Comparison of ENCODE assay signal across 22 cellular contexts in the genomic region with DNA sequence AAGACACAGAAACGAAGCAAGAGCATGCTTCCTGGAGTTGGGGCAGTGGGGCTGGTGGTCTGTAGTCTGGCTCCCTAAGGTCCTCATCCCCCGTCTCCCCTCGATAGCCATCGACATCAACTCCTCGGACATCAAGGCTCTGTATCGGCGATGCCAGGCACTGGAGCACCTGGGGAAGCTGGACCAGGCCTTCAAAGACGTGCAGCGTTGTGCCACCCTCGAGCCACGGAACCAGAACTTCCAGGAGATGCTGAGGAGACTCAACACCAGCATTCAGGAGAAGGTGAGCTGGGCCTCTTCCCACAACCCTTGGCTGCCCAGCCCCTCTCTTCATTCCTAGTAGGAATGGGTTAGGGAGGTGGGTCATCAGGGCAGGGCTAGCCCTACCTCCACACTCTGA. TPM values are rescaled to one million over a fixed set of nuclear protein-coding genes. Genes with fewer than 3 reads are reported as not detected.
DNase-seq lines count a peak whose midpoint lies in the region; ATAC-seq and TF ChIP-seq lines count a peak whose summit lies in the region.
"Had no signal": no experiment of that assay in that cellular context is flagged by ENCODE, and none has a peak within 500 bp of the region (broad histone marks: within the 10 kb centered on the region; RNA-seq: fewer than 3 reads in every experiment).

No MANE protein-coding gene starts in this region.

- no peak for TF ChIP-seq CTCF in MM.1S (IDR thresholded peaks at IDR 0.05; ENCODE audit: low read length)
- no peak for TF ChIP-seq CTCF in coronary artery (IDR thresholded peaks at IDR 0.05)

- H3K4me2 ChIP-seq in MM.1S (ENCODE audit: low read depth, low read length): peak overlapping the region; percentile 38
- H3K4me2 ChIP-seq: GM23338 had no signal

- H3K9ac ChIP-seq in MM.1S (ENCODE audit: low read length): no peak overlapping the region
- peak overlapping the region in 2 of 3 donors; percentile 16 to 57 for H3K9ac ChIP-seq in skeletal muscle tissue (ENCODE audit: low read depth in 1 of 3, low read length in 3 of 3)

- H3K9me3 ChIP-seq in MM.1S (replicated peaks; ENCODE audit: insufficient read depth, low read length): no peaks in the 10 kb centered on the region
- H3K9me3 ChIP-seq in skeletal muscle tissue (ENCODE audit: control insufficient read depth in 3 of 3, low read length in 3 of 3): no peaks in the 10 kb centered on the region

- H3K79me2 ChIP-seq in MM.1S (ENCODE audit: low read length): no peaks in the 10 kb centered on the region

- DNase-seq in MM.1S: no peak
- DNase-seq in coronary artery (ENCODE audit: low spot score): peak; percentile 57
- DNase-seq in posterior vena cava (ENCODE audit: low spot score): peak; percentile 51
- DNase-seq: C1 segment of cervical spinal cord; Calu3; CD4-positive, alpha-beta memory T cell; COR-L47; DMS53; DMS79 treated with DMSO at 0.1 percent for 48 hours; GF-D8; H9 had no signal

- H3K36me3 ChIP-seq in MM.1S (replicated peaks; ENCODE audit: insufficient read depth, low read length) (no peaks in the 10 kb centered on the region), skeletal muscle tissue (ENCODE audit: control insufficient read depth in 3 of 3, insufficient read depth in 3 of 3, low read length in 3 of 3) (peaks cover 27 to 37% (median 34%) of the 10 kb centered on the region in 3 donors)

- no peak for ATAC-seq in GM18909 (IDR thresholded peaks at IDR 0.05; ENCODE audit: poor library complexity, unreplicated experiment)
- ATAC-seq in activated CD4-positive, CD25-positive, alpha-beta regulatory T cell treated with anti-CD3 and anti-CD28 coated beads, Interleukin-2, amount 50 U/mL, for 24 hours: no peak
- no peak for ATAC-seq in GM18519 (IDR thresholded peaks at IDR 0.05; ENCODE audit: low FRiP score, unreplicated experiment)
- ATAC-seq: GM23338, HCT116 had no signal

- intact Hi-C loops in posterior vena cava (cut with DNase I): no loop called here

- H3K4me1 ChIP-seq in MM.1S (ENCODE audit: low read length) (peaks cover 9% of the 10 kb centered on the region), skeletal muscle tissue (ENCODE audit: control insufficient read depth in 3 of 3, insufficient read depth in 3 of 3, low read length in 3 of 3) (peaks cover 29 to 40% (median 34%) of the 10 kb centered on the region in 3 donors)

- H3K27me3 ChIP-seq in MM.1S (replicated peaks; ENCODE audit: insufficient read depth, low read length) (no peaks in the 10 kb centered on the region), skeletal muscle tissue (ENCODE audit: control insufficient read depth in 3 of 3, insufficient read depth in 3 of 3, low read length in 3 of 3) (no peaks in the 10 kb centered on the region)

- no peaks in the 10 kb centered on the region for H3F3A ChIP-seq in MM.1S (ENCODE audit: insufficient read depth, low read length)

- H3K4me3 ChIP-seq in MM.1S (ENCODE audit: low read length): no peak overlapping the region
- H3K4me3 ChIP-seq in coronary artery: no peak overlapping the region
- peak overlapping the region; percentile 24 to 81 (median 51) for H3K4me3 ChIP-seq in skeletal muscle tissue (ENCODE audit: low read length in 3 of 3)
- H3K4me3 ChIP-seq: GM23338 had no signal

- H2AFZ ChIP-seq in MM.1S (ENCODE audit: low read length): 0 out of 2 replicates have a peak overlapping the region, but pooled peaks have one; percentile 42
- H2AFZ ChIP-seq: GM23338 had no signal

- no peaks in the 10 kb centered on the region for H3K9me2 ChIP-seq in MM.1S (replicated peaks; ENCODE audit: insufficient read depth, low read length)

- no peak overlapping the region for H3K27ac ChIP-seq in MM.1S (ENCODE audit: low read length)
- no peak overlapping the region for H3K27ac ChIP-seq in coronary artery
- no peak overlapping the region for H3K27ac ChIP-seq in skeletal muscle tissue (ENCODE audit: low read depth, low read length)

- no peaks in the 10 kb centered on the region for H4K20me1 ChIP-seq in MM.1S (ENCODE audit: insufficient read depth, low read length)

RNA-seq across cellular contexts. Expression of gene UNC45B, which starts 2.3 kb away (rescaled TPM):
- total RNA-seq in posterior vena cava: not detected
- total RNA-seq in skeletal muscle tissue: 146 TPM
- total RNA-seq: A172, A673, Calu3, Daoy, G401, H4 had no signal

RNA-seq across cellular contexts. Expression of gene NLE1, which starts 7.8 kb away (rescaled TPM):
- total RNA-seq in posterior vena cava: 1 to 10 TPM; 8.4 to 9.1 TPM
- 13.6 TPM for total RNA-seq in skeletal muscle tissue

RNA-seq across cellular contexts. Expression of gene FNDC8, which starts 28.5 kb away (rescaled TPM):
- not detected for total RNA-seq in posterior vena cava
- total RNA-seq in skeletal muscle tissue: not detected
- total RNA-seq: A172; A673; Calu3; CD4-positive, alpha-beta memory T cell; Daoy; G401; GM23338; H9 had no signal

RNA-seq across cellular contexts. Expression of gene RAD51D, which starts 30.3 kb away (rescaled TPM):
- total RNA-seq in posterior vena cava (10 to 100 TPM; 10.5 to 10.8 TPM), skeletal muscle tissue (3.7 TPM)

RNA-seq across cellular contexts. Expression of gene SLC35G3, which starts 44.3 kb away (rescaled TPM):
- total RNA-seq in posterior vena cava (not detected), skeletal muscle tissue (not detected)
- total RNA-seq: A172; A673; Calu3; CD4-positive, alpha-beta memory T cell; Daoy; G401; GM23338; H4; H9 had no signal

Comparison
In these comparisons a context has a peak if more than half of its experiments do, and no peak if none do; other contexts are left out.
1. H3K4me3 ChIP-seq: peak in skeletal muscle tissue (3 of 3); none in MM.1S (single experiment) and coronary artery (single experiment).
2. RNA of gene UNC45B, which starts 2.3 kb away (total RNA-seq): 146 TPM in skeletal muscle tissue (single experiment); not detected in posterior vena cava; every median in the first group is over 100 times any median in the second.